In the genomic region with DNA sequence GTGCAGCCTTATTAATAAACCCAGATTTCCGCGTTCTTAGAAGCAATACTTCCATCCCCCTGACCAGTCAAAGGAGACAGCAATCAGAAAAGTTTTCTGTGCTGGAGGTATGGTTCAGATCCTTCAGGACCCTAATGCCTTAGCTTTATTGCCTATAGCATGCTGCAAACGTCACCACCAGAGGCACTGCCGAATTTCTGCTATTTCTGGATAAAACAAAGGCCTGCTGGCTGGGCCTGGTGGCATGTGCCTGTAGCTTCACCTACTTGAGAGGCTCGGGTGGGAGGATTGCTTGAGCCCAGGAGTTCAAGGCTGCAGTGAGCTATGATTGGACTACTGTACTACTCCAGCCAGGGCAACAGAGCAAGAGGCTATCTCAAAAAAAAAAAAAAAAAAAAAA, we compare ENCODE assay signal across 10 cellular contexts.
"Had no signal": no experiment of that assay in that cellular context is flagged by ENCODE, and none has a peak within 500 bp of the region (broad histone marks: within the 10 kb centered on the region; RNA-seq: fewer than 3 reads in every experiment).

No MANE protein-coding gene starts in this region.

- H3K27me3 ChIP-seq: heart right ventricle, thyroid gland, uterus had no signal

- H3K27ac ChIP-seq: heart right ventricle, parathyroid adenoma, skin epidermis, thyroid gland, uterus had no signal

- DNase-seq: activated CD4-positive, alpha-beta T cell treated with anti-CD3 and anti-CD28 coated beads, Interleukin-2, amount 50 U/mL, for 1 hour; activated naive CD8-positive, alpha-beta T cell treated with anti-CD3 and anti-CD28 coated beads, Interleukin-2, amount 10 ng/mL, durations not matched to agents 7 days and 5 days; anterior cingulate cortex; heart right ventricle; retina; thyroid gland; uterus had no signal

- H2AFZ ChIP-seq: parathyroid adenoma had no signal

- H3K4me1 ChIP-seq: uterus had no signal

- H3K4me3 Mint-ChIP-seq: activated naive CD8-positive, alpha-beta T cell treated with anti-CD3 and anti-CD28 coated beads, Interleukin-2, amount 10 ng/mL, durations not matched to agents 7 days and 5 days; T-helper 1 cell treated with Interleukin-12 subunit alpha and Interleukin-12 subunit beta and Interleukin-4 antibody, amounts not matched to agents 30 μg/mL and 1 μg/mL, for 36 hours had no signal

- H3K9ac ChIP-seq: parathyroid adenoma had no signal

- H3K9me3 ChIP-seq: heart right ventricle, thyroid gland, uterus had no signal

- H3K27ac Mint-ChIP-seq: activated naive CD8-positive, alpha-beta T cell treated with anti-CD3 and anti-CD28 coated beads, Interleukin-2, amount 10 ng/mL, durations not matched to agents 7 days and 5 days; T-helper 1 cell treated with Interleukin-12 subunit alpha and Interleukin-12 subunit beta and Interleukin-4 antibody, amounts not matched to agents 30 μg/mL and 1 μg/mL, for 36 hours had no signal

- H3K27me3 Mint-ChIP-seq: activated naive CD8-positive, alpha-beta T cell treated with anti-CD3 and anti-CD28 coated beads, Interleukin-2, amount 10 ng/mL, durations not matched to agents 7 days and 5 days had no signal

- H3K36me3 ChIP-seq: heart right ventricle, thyroid gland, uterus had no signal

- ATAC-seq: heart right ventricle had no signal

- H3K79me2 ChIP-seq: parathyroid adenoma had no signal

- H3K9me3 Mint-ChIP-seq: activated naive CD8-positive, alpha-beta T cell treated with anti-CD3 and anti-CD28 coated beads, Interleukin-2, amount 10 ng/mL, durations not matched to agents 7 days and 5 days; T-helper 1 cell treated with Interleukin-12 subunit alpha and Interleukin-12 subunit beta and Interleukin-4 antibody, amounts not matched to agents 30 μg/mL and 1 μg/mL, for 36 hours had no signal

- H3K4me3 ChIP-seq: heart right ventricle, skin epidermis, thyroid gland, uterus had no signal
